ENCODE assay signal across 38 cellular contexts in genomic region chr14:24563505-24563904, GRCh38. TPM values are rescaled to one million over a fixed set of nuclear protein-coding genes. Genes with fewer than 3 reads are reported as not detected.
"Had no signal": no experiment of that assay in that cellular context is flagged by ENCODE, and none has a peak within 500 bp of the region (broad histone marks: within the 10 kb centered on the region; RNA-seq: fewer than 3 reads in every experiment).

No MANE protein-coding gene starts in this region.

- H3K9me3 ChIP-seq: MG63 had no signal

- H3K9ac ChIP-seq: KMS-11 had no signal

- H3K27me3 ChIP-seq: MG63 had no signal

- H3K36me3 ChIP-seq: MG63 had no signal

- H3K4me3 ChIP-seq: MG63 had no signal

- H3K27ac ChIP-seq: KMS-11 had no signal

- H3K4me2 ChIP-seq: KMS-11 had no signal

- DNase-seq: Karpas-422, Kasumi-1, MG63, MM.1S, MV-4-11, NCI-H1048, NCI-H1092, NCI-H1092 treated with DMSO at 0.1 percent for 48 hours, NCI-H1105, NCI-H1105 treated with DMSO at 0.1 percent for 48 hours, NCI-H1417, NCI-H1417 treated with DMSO at 0.1 percent for 48 hours, NCI-H1436, NCI-H1436 treated with DMSO at 0.1 percent for 48 hours, NCI-H146, NCI-H1694, NCI-H1694 treated with DMSO at 0.1 percent for 48 hours, NCI-H187, NCI-H187 treated with DMSO at 0.1 percent for 48 hours, NCI-H1930, NCI-H2029, NCI-H2029 treated with DMSO at 0.1 percent for 48 hours, NCI-H2081, NCI-H2081 treated with DMSO at 0.1 percent for 48 hours, NCI-H2107, NCI-H2171, NCI-H2171 treated with DMSO at 0.1 percent for 48 hours, NCI-H2227 treated with DMSO at 0.1 percent for 48 hours, NCI-H226, NCI-H345, NCI-H446, NCI-H446 treated with DMSO at 0.1 percent for 48 hours, NCI-H510A had no signal

RNA-seq across cellular contexts. Expression of gene CTSG, which starts 12.5 kb away (rescaled TPM):
- total RNA-seq: LHCN-M2, M059J, MCF 10A, NCI-H460 had no signal

RNA-seq across cellular contexts. Expression of gene GZMH, which starts 46.0 kb away (rescaled TPM):
- total RNA-seq: LHCN-M2, M059J, MCF 10A, NCI-H460 had no signal

RNA-seq across cellular contexts. Expression of gene CMA1, which starts 55.4 kb away (rescaled TPM):
- total RNA-seq: LHCN-M2, M059J, MCF 10A, NCI-H460 had no signal
